ENCODE assay signal across 8 cellular contexts in the genomic region with DNA sequence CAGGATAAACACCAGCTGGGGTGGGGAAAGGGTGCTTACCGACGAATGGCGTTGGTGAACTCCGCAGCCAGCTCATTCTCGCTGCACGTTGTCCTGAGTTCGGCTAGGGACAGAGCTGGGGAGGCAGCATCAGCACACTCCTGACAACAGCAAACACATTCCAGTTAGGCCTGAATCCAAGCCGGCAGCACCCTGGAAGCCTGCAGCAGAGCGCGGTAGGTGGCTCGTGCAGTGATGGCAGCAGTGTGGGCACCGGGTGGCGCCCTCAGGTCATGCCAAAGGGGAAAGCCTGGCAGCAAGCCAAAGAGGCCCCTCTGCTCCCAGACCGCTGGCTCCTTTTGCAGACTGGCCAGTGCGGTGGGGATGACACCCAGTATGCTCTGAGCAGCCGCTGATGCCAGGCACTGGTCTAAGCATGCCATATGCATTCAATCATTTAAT.
DNase-seq lines count a peak whose midpoint lies in the region; ATAC-seq and TF ChIP-seq lines count a peak whose summit lies in the region.

No MANE protein-coding gene starts in this region.

- BruUV-seq in A673 (replicated peaks; lab: Mats Ljungman, UMichigan): no TSS peak

- no peak overlapping the region for H2BK120ac ChIP-seq in H9 (ENCODE audit: low read depth, low read length, poor library complexity, severe bottlenecking)

- no peak overlapping the region for H3K14ac ChIP-seq in H9 (ENCODE audit: insufficient read depth, low read length)

- DNase-seq in A673 (ENCODE audit: low spot score) (no peak), H9 (peak; percentile 72), left lung (no peak), NK-92 (lab: John Stamatoyannopoulos, UW; ENCODE audit: unreplicated experiment) (no peak)
- DNase-seq in activated T-cell treated with anti-CD3 and anti-CD28 coated beads, Interleukin-2, amount 50 U/mL, for 4 hours: peak; percentile 15

- no peak overlapping the region for H4K91ac ChIP-seq in H9 (ENCODE audit: insufficient read length, low read depth, low read length)

- no peaks in the 10 kb centered on the region for H3K9me3 Mint-ChIP-seq in H9
- no peaks in the 10 kb centered on the region for H3K9me3 Mint-ChIP-seq in activated T-cell treated with anti-CD3 and anti-CD28 coated beads, Interleukin-2, amount 50 U/mL, for 4 hours

- POLR2A ChIA-PET in A673 (lab: Charles Lee; ENCODE audit: low non-redundant PET): no interaction called here

- H4K20me1 ChIP-seq in H9 (ENCODE audit: control insufficient read depth, insufficient read depth, insufficient read length): no peaks in the 10 kb centered on the region

- TF ChIP-seq CTCF in A673 (conservative IDR thresholded peaks at IDR 0.05; ENCODE audit: low read depth, low read length) (peak; percentile 35), H9 (conservative IDR thresholded peaks at IDR 0.05) (peak; percentile 72), left lung (IDR thresholded peaks at IDR 0.05) (no peak)

- H3K23ac ChIP-seq in H9 (ENCODE audit: insufficient read length, low read depth, low read length): no peak overlapping the region

- ATAC-seq in activated T-cell treated with anti-CD3 and anti-CD28 coated beads, Interleukin-2, amount 50 U/mL, for 4 hours: no peak
- ATAC-seq in left lung (peak; percentile 26), GM18498 (IDR thresholded peaks at IDR 0.05; ENCODE audit: unreplicated experiment) (no peak), GM21390 (IDR thresholded peaks at IDR 0.05; ENCODE audit: unreplicated experiment) (no peak), HG02588 (IDR thresholded peaks at IDR 0.05; ENCODE audit: unreplicated experiment) (no peak)

- H3K9me3 ChIP-seq in A673 (ENCODE audit: low read depth, low read length, poor library complexity, severe bottlenecking) (no peaks in the 10 kb centered on the region), H9 (ENCODE audit: control insufficient read depth, low read depth, low read length) (no peaks in the 10 kb centered on the region), left lung (no peaks in the 10 kb centered on the region)

- WGBS in H9 (ENCODE audit: extremely low coverage, insufficient read length, low lambda C conversion rate): no CpG with 5 or more reads among the region's 16 CpGs

- no peaks in the 10 kb centered on the region for H3K79me1 ChIP-seq in H9 (ENCODE audit: insufficient read depth, low read depth, low read length, poor library complexity, severe bottlenecking)

- peaks cover 2% of the 10 kb centered on the region in 2 experiments; a peak in 3 of 4 replicates for H3K4me1 Mint-ChIP-seq in H9
- H3K4me1 Mint-ChIP-seq in activated T-cell treated with anti-CD3 and anti-CD28 coated beads, Interleukin-2, amount 50 U/mL, for 4 hours (ENCODE audit: low read depth): peaks cover 2% of the 10 kb centered on the region

- H3K79me2 ChIP-seq in H9 (ENCODE audit: insufficient read depth, low read length): no peaks in the 10 kb centered on the region

- H3K27me3 ChIP-seq in A673 (replicated peaks; ENCODE audit: insufficient read depth, low read depth, low read length, poor library complexity) (no peaks in the 10 kb centered on the region), H9 (ENCODE audit: insufficient read depth, low read length) (no peaks in the 10 kb centered on the region), left lung (no peaks in the 10 kb centered on the region)

- H2BK20ac ChIP-seq in H9 (ENCODE audit: low read depth, low read length, poor library complexity, severe bottlenecking): no peak overlapping the region

- peaks cover 0 to 12% (median 7%) of the 10 kb centered on the region in 3 experiments; a peak in 5 of 7 replicates for H3K36me3 Mint-ChIP-seq in H9 (ENCODE audit: insufficient read depth in 1 of 3, low read depth in 3 of 3)
- peaks cover 1% of the 10 kb centered on the region for H3K36me3 Mint-ChIP-seq in activated T-cell treated with anti-CD3 and anti-CD28 coated beads, Interleukin-2, amount 50 U/mL, for 4 hours (ENCODE audit: insufficient read depth)

- H3K9ac ChIP-seq in H9 (ENCODE audit: extremely low read depth, insufficient read length, low read length): no peak overlapping the region

- no peaks in the 10 kb centered on the region for H3K23me2 ChIP-seq in H9 (ENCODE audit: insufficient read length, low read depth, low read length, poor library complexity, severe bottlenecking)

- H3K36me3 ChIP-seq in A673 (ENCODE audit: insufficient read depth, low read length, poor library complexity, severe bottlenecking) (no peaks in the 10 kb centered on the region), left lung (peaks cover 0 to 5% of the 10 kb centered on the region in 2 donors)

- no peak overlapping the region for H2BK15ac ChIP-seq in H9 (ENCODE audit: low read depth, low read length)

- H3K56ac ChIP-seq in H9 (ENCODE audit: insufficient read length, low read depth, low read length): no peak overlapping the region

- no peak overlapping the region for H3K4ac ChIP-seq in H9 (ENCODE audit: low read depth, low read length)

- H2BK12ac ChIP-seq in H9 (ENCODE audit: insufficient read length, low read depth, low read length): no peak overlapping the region

- H4K8ac ChIP-seq in H9 (replicated peaks; ENCODE audit: insufficient read length, low read depth, low read length): no peak overlapping the region

- CTCF ChIA-PET in A673 (lab: Charles Lee): no interaction called here

- H2AK5ac ChIP-seq in H9 (ENCODE audit: insufficient read length, low read length): no peak overlapping the region

- no peak overlapping the region for H2AFZ ChIP-seq in H9 (ENCODE audit: low read length)

- H2BK5ac ChIP-seq in H9 (ENCODE audit: insufficient read length, low read length): no peak overlapping the region

- peak overlapping the region in 1 of 3 experiments; percentile 37; a peak in 1 of 7 replicates for H3K27ac Mint-ChIP-seq in H9

- no peak overlapping the region for H4K5ac ChIP-seq in H9 (ENCODE audit: insufficient read length, low read depth, low read length)

- H3K27ac ChIP-seq in A673 (ENCODE audit: low read depth, low read length, poor library complexity, severe bottlenecking) (no peak overlapping the region), H9 (ENCODE audit: insufficient read length, low read depth, low read length) (no peak overlapping the region), left lung (no peak overlapping the region)

- H3K4me2 ChIP-seq in H9 (ENCODE audit: insufficient read depth, insufficient read length, low read length): no peak overlapping the region

- no peak overlapping the region for H3K4me3 Mint-ChIP-seq in H9
- H3K4me3 Mint-ChIP-seq in activated T-cell treated with anti-CD3 and anti-CD28 coated beads, Interleukin-2, amount 50 U/mL, for 4 hours: no peak overlapping the region

- H3K4me3 ChIP-seq in A673 (ENCODE audit: low read depth, low read length, poor library complexity, severe bottlenecking): no peak overlapping the region
- no peak overlapping the region for H3K4me3 ChIP-seq in left lung

- no peaks in the 10 kb centered on the region for H3K4me1 ChIP-seq in A673 (ENCODE audit: insufficient read depth, low read length, poor library complexity, severe bottlenecking)
- no peaks in the 10 kb centered on the region; the same call in 1 of the 2 replicates for H3K4me1 ChIP-seq in H9 (ENCODE audit: insufficient read depth, low read length)
- H3K4me1 ChIP-seq in left lung: peaks cover 0 to 7% of the 10 kb centered on the region in 2 donors

- H3K27me3 Mint-ChIP-seq in H9 (ENCODE audit: low read depth): no peaks in the 10 kb centered on the region
- H3K27me3 Mint-ChIP-seq in activated T-cell treated with anti-CD3 and anti-CD28 coated beads, Interleukin-2, amount 50 U/mL, for 4 hours (ENCODE audit: low read depth): no peaks in the 10 kb centered on the region

- H3T11ph ChIP-seq in H9 (ENCODE audit: low read length): no peak overlapping the region

- no peak overlapping the region for H3K18ac ChIP-seq in H9 (ENCODE audit: insufficient read length, low read depth, low read length)

- intact Hi-C loops in A673 (cut with micrococcal nuclease; ENCODE audit: unreplicated experiment): no loop called here
- intact Hi-C loops in left lung (cut with DNase I): no loop called here

Comparison
In these comparisons a context has a peak if more than half of its experiments do, and no peak if none do; other contexts are left out.
1. DNase-seq: peak in H9 (single experiment) and activated T-cell treated with anti-CD3 and anti-CD28 coated beads, Interleukin-2, amount 50 U/mL, for 4 hours (single experiment); none in A673 (single experiment), left lung (0 of 2) and NK-92 (single experiment).
2. CTCF ChIP-seq: peak in A673 (single experiment) and H9 (single experiment); none in left lung (0 of 2).